In genomic region chr3:49642708-49643145, GRCh38 we compare ENCODE assay signal across 20 cellular contexts. TPM values are rescaled to one million over a fixed set of nuclear protein-coding genes. Genes with fewer than 3 reads are reported as not detected.
DNase-seq lines count a peak whose midpoint lies in the region; TF ChIP-seq lines count a peak whose summit lies in the region.
"Had no signal": no experiment of that assay in that cellular context is flagged by ENCODE, and none has a peak within 500 bp of the region (broad histone marks: within the 10 kb centered on the region; RNA-seq: fewer than 3 reads in every experiment).

No MANE protein-coding gene starts in this region.

- peak overlapping the region; percentile 19 for H3K27ac ChIP-seq in cingulate gyrus (ENCODE audit: low read depth, low read length)
- no peak overlapping the region for H3K27ac ChIP-seq in osteoblast (ENCODE audit: low read depth, low read length)
- H3K27ac ChIP-seq in uterus: no peak overlapping the region
- H3K27ac ChIP-seq: A549; BLaER1 treated with 17β-estradiol and CSF1 and Interleukin-3, amounts not matched to agents 10 nM and 100 nM had no signal

- no peak overlapping the region for H3K4me2 ChIP-seq in osteoblast (ENCODE audit: insufficient read depth, low read length)
- H3K4me2 ChIP-seq: A549; BLaER1 treated with 17β-estradiol and CSF1 and Interleukin-3, amounts not matched to agents 10 nM and 100 nM; GM23338 had no signal

- H3K36me3 ChIP-seq in osteoblast (ENCODE audit: insufficient read depth, low read length) (no peaks in the 10 kb centered on the region), uterus (no peaks in the 10 kb centered on the region)
- H3K36me3 ChIP-seq: BE2C; BLaER1 treated with 17β-estradiol and CSF1 and Interleukin-3, amounts not matched to agents 10 nM and 100 nM; HAP-1 had no signal

- H3K9me3 ChIP-seq in osteoblast (ENCODE audit: low read depth, low read length): no peaks in the 10 kb centered on the region
- H3K9me3 ChIP-seq in uterus: no peaks in the 10 kb centered on the region
- H3K9me3 ChIP-seq: A549; BE2C; BLaER1 treated with 17β-estradiol and CSF1 and Interleukin-3, amounts not matched to agents 10 nM and 100 nM; HAP-1 had no signal

- intact Hi-C loops in uterus (cut with DNase I; ENCODE audit: low total_unique reads): no loop called here

- H3K79me2 ChIP-seq in osteoblast (ENCODE audit: insufficient read depth, low read length): no peaks in the 10 kb centered on the region

- DNase-seq in RPMI8226: peak; percentile 34
- DNase-seq in osteoblast (ENCODE audit: insufficient read length, low spot score, missing footprints): peak; percentile 4
- DNase-seq in DMS53 treated with DMSO at 0.1 percent for 48 hours (lab: John Stamatoyannopoulos, UW; ENCODE audit: unreplicated experiment): no peak
- DNase-seq in activated effector memory CD4-positive, alpha-beta T cell treated with Interleukin-2 at 50 U/mL for 16 hours: no peak
- DNase-seq in NCI-H2227 (lab: John Stamatoyannopoulos, UW; ENCODE audit: unreplicated experiment): no peak
- DNase-seq in uterus: no peak
- DNase-seq: 8988T; ACHN; AML-193; BE2C; CD4-positive, alpha-beta T cell; CD8-positive, alpha-beta memory T cell; DMS 273 treated with DMSO at 0.1 percent for 48 hours; DMS79 treated with DMSO at 0.1 percent for 48 hours; HFFc6 had no signal

- H3K4me3 ChIP-seq in osteoblast (ENCODE audit: insufficient read depth, low read length) (no peak overlapping the region), uterus (no peak overlapping the region)
- H3K4me3 ChIP-seq: A549; BLaER1 treated with 17β-estradiol and CSF1 and Interleukin-3, amounts not matched to agents 10 nM and 100 nM; GM23338; HAP-1 had no signal

- TF ChIP-seq CTCF in osteoblast (IDR thresholded peaks at IDR 0.05; ENCODE audit: extremely low read depth, low read depth, low read length): no peak
- TF ChIP-seq CTCF in uterus (IDR thresholded peaks at IDR 0.05): no peak

- no peaks in the 10 kb centered on the region for H4K20me1 ChIP-seq in osteoblast (ENCODE audit: insufficient read depth, low read length)
- H4K20me1 ChIP-seq: BLaER1 treated with 17β-estradiol and CSF1 and Interleukin-3, amounts not matched to agents 10 nM and 100 nM had no signal

- H3K4me1 ChIP-seq in osteoblast (ENCODE audit: insufficient read depth, low read length) (no peaks in the 10 kb centered on the region), uterus (no peaks in the 10 kb centered on the region)
- H3K4me1 ChIP-seq: BE2C, HAP-1 had no signal

- H2AFZ ChIP-seq in osteoblast (ENCODE audit: low read length): no peak overlapping the region
- H2AFZ ChIP-seq: GM23338 had no signal

- TF ChIP-seq POLR2A in uterus (IDR thresholded peaks at IDR 0.05): no peak

- peaks cover 3% of the 10 kb centered on the region for H3K27me3 ChIP-seq in osteoblast (ENCODE audit: insufficient read depth, low read length)
- H3K27me3 ChIP-seq in uterus: no peaks in the 10 kb centered on the region
- H3K27me3 ChIP-seq: BE2C; BLaER1 treated with 17β-estradiol and CSF1 and Interleukin-3, amounts not matched to agents 10 nM and 100 nM had no signal

RNA-seq across cellular contexts. Expression of gene APEH, which starts 31.4 kb away (rescaled TPM):
- total RNA-seq in osteoblast (98.8 and 101 TPM in 2 replicates), uterus (10 to 100 TPM; 35.3 to 78.7 (median 61.4) TPM)

RNA-seq across cellular contexts. Expression of gene MST1, which starts 46.5 kb away (rescaled TPM):
- total RNA-seq in osteoblast: 6.5 and 6.9 TPM in 2 replicates
- total RNA-seq in uterus: 10 to 100 TPM in 2 of 4 donors, 1 to 10 TPM in 1, not detected in 1; 5.1 to 11.5 (median 10.4) TPM

RNA-seq across cellular contexts. Expression of gene RNF123, which starts 46.6 kb away (rescaled TPM):
- total RNA-seq in osteoblast (25.0 and 33.3 TPM in 2 replicates), uterus (10 to 100 TPM; 10.9 to 47.3 (median 25.3) TPM)

Comparison
In these comparisons a context has a peak if more than half of its experiments do, and no peak if none do; other contexts are left out.
1. DNase-seq: peak in RPMI8226 (single experiment) and osteoblast (single experiment); none in DMS53 treated with DMSO at 0.1 percent for 48 hours (single experiment), activated effector memory CD4-positive, alpha-beta T cell treated with Interleukin-2 at 50 U/mL for 16 hours (single experiment), NCI-H2227 (single experiment) and uterus (0 of 2).